Comparison of ENCODE assay signal across 1 cellular context in the genomic region with DNA sequence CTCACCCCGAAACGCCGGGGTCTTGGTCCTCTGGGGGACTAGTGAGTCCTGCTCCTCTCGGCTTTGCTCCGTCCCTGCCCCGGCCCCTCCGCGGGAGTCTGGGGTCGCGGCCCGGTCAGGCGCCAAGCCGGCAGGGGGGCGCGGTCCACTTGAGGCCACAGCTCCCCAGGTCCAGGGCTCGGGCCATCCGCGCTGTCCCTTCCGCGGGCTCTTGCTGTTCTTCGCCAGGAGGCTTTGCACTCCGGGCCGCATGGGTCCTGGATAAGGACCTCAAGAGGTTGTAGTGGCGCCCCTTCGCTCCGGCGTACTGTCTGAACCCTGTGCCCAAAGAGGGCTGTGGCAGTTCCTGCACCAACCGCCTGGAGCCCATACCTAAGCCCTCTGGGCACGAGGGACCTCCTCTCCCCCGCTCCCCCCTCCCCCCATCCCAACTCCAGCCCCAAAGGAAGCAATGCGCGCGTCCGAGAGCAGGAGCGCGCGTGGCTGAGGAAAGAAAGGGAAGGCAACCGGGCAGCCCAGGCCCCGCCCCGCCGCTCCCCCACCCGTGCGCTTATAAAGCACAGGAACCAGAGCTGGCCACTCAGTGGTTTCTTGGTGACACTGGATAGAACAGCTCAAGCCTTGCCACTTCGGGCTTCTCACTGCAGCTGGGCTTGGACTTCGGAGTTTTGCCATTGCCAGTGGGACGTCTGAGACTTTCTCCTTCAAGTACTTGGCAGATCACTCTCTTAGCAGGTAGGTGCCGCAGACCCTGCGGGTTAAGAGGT.
A peak's percentile ranks its signal among the peaks of the same experiment; 100 is the strongest.
TF ChIP-seq lines count a peak whose summit lies in the region.

Gene ADM (plus strand): TSS at position 579 of the 767 bp plus-strand sequence. CDS start 628 bp downstream, outside the sequence.

TF ChIP-seq in HepG2, 621 proteins besides CTCF, POLR2A, EP300 and RAD21 (continued from another document and continues in another):
- TF ChIP-seq, protein P1, sequence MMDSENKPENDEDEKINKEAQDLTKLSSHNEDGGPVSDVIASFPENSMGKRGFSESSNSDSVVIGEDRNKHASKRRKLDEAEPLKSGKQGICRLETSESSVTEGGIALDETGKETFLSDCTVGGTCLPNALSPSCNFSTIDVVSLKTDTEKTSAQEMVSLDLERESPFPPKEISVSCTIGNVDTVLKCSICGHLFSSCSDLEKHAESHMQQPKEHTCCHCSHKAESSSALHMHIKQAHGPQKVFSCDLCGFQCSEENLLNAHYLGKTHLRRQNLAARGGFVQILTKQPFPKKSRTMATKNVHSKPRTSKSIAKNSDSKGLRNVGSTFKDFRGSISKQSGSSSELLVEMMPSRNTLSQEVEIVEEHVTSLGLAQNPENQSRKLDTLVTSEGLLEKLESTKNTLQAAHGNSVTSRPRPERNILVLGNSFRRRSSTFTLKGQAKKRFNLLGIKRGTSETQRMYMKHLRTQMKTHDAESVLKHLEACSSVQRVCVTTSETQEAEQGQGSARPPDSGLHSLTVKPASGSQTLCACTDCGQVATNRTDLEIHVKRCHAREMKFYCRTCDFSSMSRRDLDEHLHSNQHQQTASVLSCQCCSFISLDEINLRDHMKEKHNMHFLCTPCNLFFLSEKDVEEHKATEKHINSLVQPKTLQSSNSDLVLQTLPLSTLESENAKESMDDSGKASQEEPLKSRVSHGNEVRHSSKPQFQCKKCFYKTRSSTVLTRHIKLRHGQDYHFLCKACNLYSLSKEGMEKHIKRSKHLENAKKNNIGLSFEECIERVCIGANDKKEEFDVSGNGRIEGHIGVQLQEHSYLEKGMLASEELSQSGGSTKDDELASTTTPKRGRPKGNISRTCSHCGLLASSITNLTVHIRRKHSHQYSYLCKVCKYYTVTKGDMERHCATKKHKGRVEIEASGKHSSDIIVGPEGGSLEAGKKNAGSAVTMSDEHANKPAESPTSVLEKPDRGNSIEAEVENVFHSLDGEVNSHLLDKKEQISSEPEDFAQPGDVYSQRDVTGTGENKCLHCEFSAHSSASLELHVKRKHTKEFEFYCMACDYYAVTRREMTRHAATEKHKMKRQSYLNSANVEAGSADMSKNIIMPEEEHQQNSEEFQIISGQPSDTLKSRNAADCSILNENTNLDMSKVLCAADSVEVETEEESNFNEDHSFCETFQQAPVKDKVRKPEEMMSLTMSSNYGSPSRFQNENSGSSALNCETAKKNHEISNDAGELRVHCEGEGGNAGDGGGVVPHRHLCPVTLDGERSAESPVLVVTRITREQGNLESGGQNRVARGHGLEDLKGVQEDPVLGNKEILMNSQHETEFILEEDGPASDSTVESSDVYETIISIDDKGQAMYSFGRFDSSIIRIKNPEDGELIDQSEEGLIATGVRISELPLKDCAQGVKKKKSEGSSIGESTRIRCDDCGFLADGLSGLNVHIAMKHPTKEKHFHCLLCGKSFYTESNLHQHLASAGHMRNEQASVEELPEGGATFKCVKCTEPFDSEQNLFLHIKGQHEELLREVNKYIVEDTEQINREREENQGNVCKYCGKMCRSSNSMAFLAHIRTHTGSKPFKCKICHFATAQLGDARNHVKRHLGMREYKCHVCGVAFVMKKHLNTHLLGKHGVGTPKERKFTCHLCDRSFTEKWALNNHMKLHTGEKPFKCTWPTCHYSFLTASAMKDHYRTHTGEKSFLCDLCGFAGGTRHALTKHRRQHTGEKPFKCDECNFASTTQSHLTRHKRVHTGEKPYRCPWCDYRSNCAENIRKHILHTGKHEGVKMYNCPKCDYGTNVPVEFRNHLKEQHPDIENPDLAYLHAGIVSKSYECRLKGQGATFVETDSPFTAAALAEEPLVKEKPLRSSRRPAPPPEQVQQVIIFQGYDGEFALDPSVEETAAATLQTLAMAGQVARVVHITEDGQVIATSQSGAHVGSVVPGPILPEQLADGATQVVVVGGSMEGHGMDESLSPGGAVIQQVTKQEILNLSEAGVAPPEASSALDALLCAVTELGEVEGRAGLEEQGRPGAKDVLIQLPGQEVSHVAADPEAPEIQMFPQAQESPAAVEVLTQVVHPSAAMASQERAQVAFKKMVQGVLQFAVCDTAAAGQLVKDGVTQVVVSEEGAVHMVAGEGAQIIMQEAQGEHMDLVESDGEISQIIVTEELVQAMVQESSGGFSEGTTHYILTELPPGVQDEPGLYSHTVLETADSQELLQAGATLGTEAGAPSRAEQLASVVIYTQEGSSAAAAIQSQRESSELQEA (CRISPR knock-in tag; IDR thresholded peaks at IDR 0.05; ENCODE audit: not compliant biosample characterization) = no peak
- TF ChIP-seq SALL1 (CRISPR knock-in tag; IDR thresholded peaks at IDR 0.05) (peak; percentile 56), ZNF354B (CRISPR knock-in tag; IDR thresholded peaks at IDR 0.05) (no peak), ZSCAN21 (CRISPR knock-in tag; IDR thresholded peaks at IDR 0.05; ENCODE audit: borderline replicate concordance) (no peak; the same call in none of the 2 replicates), TBX3 (IDR thresholded peaks at IDR 0.05; ENCODE audit: borderline replicate concordance) (no peak), NKX3-1 (CRISPR knock-in tag; IDR thresholded peaks at IDR 0.05) (0 out of 2 replicates have a peak, but pooled peaks have one; percentile 66), ZFYVE20 (CRISPR knock-in tag; IDR thresholded peaks at IDR 0.05; ENCODE audit: borderline replicate concordance, low read depth) (no peak), ZSCAN29 (CRISPR knock-in tag; conservative IDR thresholded peaks at IDR 0.05) (no peak; the same call in 1 of the 2 replicates), NR2C2 (CRISPR knock-in tag; IDR thresholded peaks at IDR 0.05; ENCODE audit: borderline replicate concordance) (no peak; the same call in 1 of the 2 replicates), HOXA5 (CRISPR knock-in tag; IDR thresholded peaks at IDR 0.05) (peak; percentile 69), BORCS8-MEF2B (CRISPR knock-in tag; IDR thresholded peaks at IDR 0.05) (peak; percentile 57; the same call in 1 of the 2 replicates), ZFX (CRISPR knock-in tag; IDR thresholded peaks at IDR 0.05; ENCODE audit: low read depth) (peak; percentile 73), SSRP1 (CRISPR knock-in tag; IDR thresholded peaks at IDR 0.05) (no peak), ZNF24 (IDR thresholded peaks at IDR 0.05) (no peak), ZNF879 (CRISPR knock-in tag; IDR thresholded peaks at IDR 0.05) (no peak), HMGA1 (CRISPR knock-in tag; conservative IDR thresholded peaks at IDR 0.05) (no peak), ZNF619 (CRISPR knock-in tag; IDR thresholded peaks at IDR 0.05) (no peak), MXI1 (IDR thresholded peaks at IDR 0.05; ENCODE audit: borderline replicate concordance, low read depth, low read length) (no peak; the same call in 1 of the 3 replicates), CREM (IDR thresholded peaks at IDR 0.05) (peak; percentile 30; the same call in 1 of the 2 replicates), CREM (CRISPR knock-in tag; IDR thresholded peaks at IDR 0.05) (no peak), ZNF124 (CRISPR knock-in tag; IDR thresholded peaks at IDR 0.05) (no peak), ZNF563 (CRISPR knock-in tag; IDR thresholded peaks at IDR 0.05) (peak; percentile 77), ELF1 (CRISPR knock-in tag; IDR thresholded peaks at IDR 0.05) (no peak), YEATS4 (CRISPR knock-in tag; IDR thresholded peaks at IDR 0.05; ENCODE audit: borderline replicate concordance) (peak; percentile 59), ZNF629 (CRISPR knock-in tag; conservative IDR thresholded peaks at IDR 0.05) (no peak), FOXM1 (CRISPR knock-in tag; IDR thresholded peaks at IDR 0.05) (no peak), ETV6 (CRISPR knock-in tag; conservative IDR thresholded peaks at IDR 0.05) (peak; percentile 45; the same call in 1 of the 2 replicates), ZSCAN25 (CRISPR knock-in tag; IDR thresholded peaks at IDR 0.05) (peak; percentile 50; the same call in 1 of the 2 replicates), TBX2 (CRISPR knock-in tag; IDR thresholded peaks at IDR 0.05; ENCODE audit: borderline replicate concordance) (peak; percentile 53; the same call in 1 of the 2 replicates), ZNF772 (CRISPR knock-in tag; IDR thresholded peaks at IDR 0.05) (peak; percentile 19; the same call in 1 of the 2 replicates), ATRX (CRISPR knock-in tag; IDR thresholded peaks at IDR 0.05; ENCODE audit: borderline replicate concordance) (no peak), HNF4G (IDR thresholded peaks at IDR 0.05; ENCODE audit: borderline replicate concordance, low read depth, low read length) (peak; percentile 3; the same call in 1 of the 2 replicates), HNF4G (CRISPR knock-in tag; IDR thresholded peaks at IDR 0.05; ENCODE audit: borderline replicate concordance, low read depth) (no peak), ZNF782 (CRISPR knock-in tag; IDR thresholded peaks at IDR 0.05; ENCODE audit: borderline replicate concordance) (no peak), ZNF569 (CRISPR knock-in tag; IDR thresholded peaks at IDR 0.05; ENCODE audit: borderline replicate concordance) (no peak), ZNF713 (CRISPR knock-in tag; IDR thresholded peaks at IDR 0.05) (no peak), ZSCAN9 (CRISPR knock-in tag; IDR thresholded peaks at IDR 0.05; ENCODE audit: borderline replicate concordance) (peak; percentile 71; the same call in 1 of the 2 replicates), TARDBP (CRISPR knock-in tag; IDR thresholded peaks at IDR 0.05) (peak; percentile 78; the same call in 1 of the 2 replicates), ZNF703 (CRISPR knock-in tag; IDR thresholded peaks at IDR 0.05; ENCODE audit: borderline replicate concordance) (no peak), ZFP36 (IDR thresholded peaks at IDR 0.05; ENCODE audit: borderline replicate concordance, low read depth, low read length, partially characterized antibody) (no peak), MED1 (CRISPR knock-in tag; IDR thresholded peaks at IDR 0.05) (peak; percentile 78), ZNF383 (CRISPR knock-in tag; IDR thresholded peaks at IDR 0.05; ENCODE audit: borderline replicate concordance) (peak; percentile 95; the same call in 1 of the 2 replicates), NR2F1 (CRISPR knock-in tag; IDR thresholded peaks at IDR 0.05) (0 out of 4 replicates have a peak, but pooled peaks of 1 of the 2 experiments have one; percentile 26), ZNF326 (CRISPR knock-in tag; IDR thresholded peaks at IDR 0.05; ENCODE audit: borderline replicate concordance) (no peak), SPEN (CRISPR knock-in tag; IDR thresholded peaks at IDR 0.05; ENCODE audit: low read depth) (peak; percentile 63), SOX13 (IDR thresholded peaks at IDR 0.05) (0 out of 2 replicates have a peak, but pooled peaks have one; percentile 31), SOX13 (CRISPR knock-in tag; conservative IDR thresholded peaks at IDR 0.05 in 1 of 2, IDR thresholded peaks at IDR 0.05 in 1 of 2) (0 out of 4 replicates have a peak, but pooled peaks have one; percentile 5 to 76), MIER2 (CRISPR knock-in tag; IDR thresholded peaks at IDR 0.05) (no peak), RCOR2 (CRISPR knock-in tag; IDR thresholded peaks at IDR 0.05) (peak; percentile 44; the same call in 1 of the 2 replicates), GLI4 (CRISPR knock-in tag; IDR thresholded peaks at IDR 0.05; ENCODE audit: borderline replicate concordance) (no peak)
- TF ChIP-seq, protein P2, sequence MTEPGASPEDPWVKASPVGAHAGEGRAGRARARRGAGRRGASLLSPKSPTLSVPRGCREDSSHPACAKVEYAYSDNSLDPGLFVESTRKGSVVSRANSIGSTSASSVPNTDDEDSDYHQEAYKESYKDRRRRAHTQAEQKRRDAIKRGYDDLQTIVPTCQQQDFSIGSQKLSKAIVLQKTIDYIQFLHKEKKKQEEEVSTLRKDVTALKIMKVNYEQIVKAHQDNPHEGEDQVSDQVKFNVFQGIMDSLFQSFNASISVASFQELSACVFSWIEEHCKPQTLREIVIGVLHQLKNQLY (CRISPR knock-in tag; IDR thresholded peaks at IDR 0.05) = no peak; the same call in 1 of the 2 replicates
- TF ChIP-seq, protein P3, sequence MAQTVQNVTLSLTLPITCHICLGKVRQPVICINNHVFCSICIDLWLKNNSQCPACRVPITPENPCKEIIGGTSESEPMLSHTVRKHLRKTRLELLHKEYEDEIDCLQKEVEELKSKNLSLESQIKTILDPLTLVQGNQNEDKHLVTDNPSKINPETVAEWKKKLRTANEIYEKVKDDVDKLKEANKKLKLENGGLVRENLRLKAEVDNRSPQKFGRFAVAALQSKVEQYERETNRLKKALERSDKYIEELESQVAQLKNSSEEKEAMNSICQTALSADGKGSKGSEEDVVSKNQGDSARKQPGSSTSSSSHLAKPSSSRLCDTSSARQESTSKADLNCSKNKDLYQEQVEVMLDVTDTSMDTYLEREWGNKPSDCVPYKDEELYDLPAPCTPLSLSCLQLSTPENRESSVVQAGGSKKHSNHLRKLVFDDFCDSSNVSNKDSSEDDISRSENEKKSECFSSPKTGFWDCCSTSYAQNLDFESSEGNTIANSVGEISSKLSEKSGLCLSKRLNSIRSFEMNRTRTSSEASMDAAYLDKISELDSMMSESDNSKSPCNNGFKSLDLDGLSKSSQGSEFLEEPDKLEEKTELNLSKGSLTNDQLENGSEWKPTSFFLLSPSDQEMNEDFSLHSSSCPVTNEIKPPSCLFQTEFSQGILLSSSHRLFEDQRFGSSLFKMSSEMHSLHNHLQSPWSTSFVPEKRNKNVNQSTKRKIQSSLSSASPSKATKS (CRISPR knock-in tag; IDR thresholded peaks at IDR 0.05) = no peak
- TF ChIP-seq, protein P4, sequence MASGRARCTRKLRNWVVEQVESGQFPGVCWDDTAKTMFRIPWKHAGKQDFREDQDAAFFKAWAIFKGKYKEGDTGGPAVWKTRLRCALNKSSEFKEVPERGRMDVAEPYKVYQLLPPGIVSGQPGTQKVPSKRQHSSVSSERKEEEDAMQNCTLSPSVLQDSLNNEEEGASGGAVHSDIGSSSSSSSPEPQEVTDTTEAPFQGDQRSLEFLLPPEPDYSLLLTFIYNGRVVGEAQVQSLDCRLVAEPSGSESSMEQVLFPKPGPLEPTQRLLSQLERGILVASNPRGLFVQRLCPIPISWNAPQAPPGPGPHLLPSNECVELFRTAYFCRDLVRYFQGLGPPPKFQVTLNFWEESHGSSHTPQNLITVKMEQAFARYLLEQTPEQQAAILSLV (CRISPR knock-in tag; IDR thresholded peaks at IDR 0.05; ENCODE audit: borderline replicate concordance) = peak; percentile 11; the same call in 1 of the 2 replicates
- TF ChIP-seq, protein P5, sequence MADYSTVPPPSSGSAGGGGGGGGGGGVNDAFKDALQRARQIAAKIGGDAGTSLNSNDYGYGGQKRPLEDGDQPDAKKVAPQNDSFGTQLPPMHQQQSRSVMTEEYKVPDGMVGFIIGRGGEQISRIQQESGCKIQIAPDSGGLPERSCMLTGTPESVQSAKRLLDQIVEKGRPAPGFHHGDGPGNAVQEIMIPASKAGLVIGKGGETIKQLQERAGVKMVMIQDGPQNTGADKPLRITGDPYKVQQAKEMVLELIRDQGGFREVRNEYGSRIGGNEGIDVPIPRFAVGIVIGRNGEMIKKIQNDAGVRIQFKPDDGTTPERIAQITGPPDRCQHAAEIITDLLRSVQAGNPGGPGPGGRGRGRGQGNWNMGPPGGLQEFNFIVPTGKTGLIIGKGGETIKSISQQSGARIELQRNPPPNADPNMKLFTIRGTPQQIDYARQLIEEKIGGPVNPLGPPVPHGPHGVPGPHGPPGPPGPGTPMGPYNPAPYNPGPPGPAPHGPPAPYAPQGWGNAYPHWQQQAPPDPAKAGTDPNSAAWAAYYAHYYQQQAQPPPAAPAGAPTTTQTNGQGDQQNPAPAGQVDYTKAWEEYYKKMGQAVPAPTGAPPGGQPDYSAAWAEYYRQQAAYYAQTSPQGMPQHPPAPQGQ (CRISPR knock-in tag; IDR thresholded peaks at IDR 0.05; ENCODE audit: borderline replicate concordance) = no peak
- TF ChIP-seq, protein P6, sequence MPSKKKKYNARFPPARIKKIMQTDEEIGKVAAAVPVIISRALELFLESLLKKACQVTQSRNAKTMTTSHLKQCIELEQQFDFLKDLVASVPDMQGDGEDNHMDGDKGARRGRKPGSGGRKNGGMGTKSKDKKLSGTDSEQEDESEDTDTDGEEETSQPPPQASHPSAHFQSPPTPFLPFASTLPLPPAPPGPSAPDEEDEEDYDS (CRISPR knock-in tag; IDR thresholded peaks at IDR 0.05) = peak; percentile 98
